ENCODE assay signal across 8 cellular contexts in genomic region chr11:116224154-116224888, GRCh38.
DNase-seq lines count a peak whose midpoint lies in the region; ATAC-seq and TF ChIP-seq lines count a peak whose summit lies in the region.

No MANE protein-coding gene starts in this region.

- DNase-seq in DMS79 treated with DMSO at 0.1 percent for 48 hours (lab: John Stamatoyannopoulos, UW) (peak; percentile 28), DMS79 (lab: John Stamatoyannopoulos, UW) (no peak), KG1 (lab: John Stamatoyannopoulos, UW) (peak; percentile 43), RWPE2 (ENCODE audit: low spot score) (no peak), mammary epithelial cell (no peak), kidney tubule cell (ENCODE audit: low spot score) (peak; percentile 38)
- peak; percentile 20 for DNase-seq in stimulated activated CD8-positive, alpha-beta memory T cell treated with anti-CD3 and anti-CD28 coated beads, Interleukin-15, amount 100 ng/mL, for 24 hours (ENCODE audit: low read depth)

- no peaks in the 10 kb centered on the region for H3K27me3 ChIP-seq in RWPE2 (ENCODE audit: insufficient read depth, poor library complexity, severe bottlenecking)
- peaks cover 4% of the 10 kb centered on the region for H3K27me3 ChIP-seq in mammary epithelial cell (ENCODE audit: insufficient read depth, low read length)

- TF ChIP-seq CTCF in RWPE2 (IDR thresholded peaks at IDR 0.05; ENCODE audit: poor library complexity, severe bottlenecking) (peak; percentile 75), mammary epithelial cell (conservative IDR thresholded peaks at IDR 0.05 in 1 of 2, IDR thresholded peaks at IDR 0.05 in 1 of 2; ENCODE audit: extremely low read depth in 1 of 2, insufficient read depth in 1 of 2, low read depth in 1 of 2, low read length in 2 of 2) (peak; percentile 67 to 80)

- H3K36me3 ChIP-seq in RWPE2 (ENCODE audit: low read depth) (no peaks in the 10 kb centered on the region), mammary epithelial cell (ENCODE audit: insufficient read depth, low read length) (no peaks in the 10 kb centered on the region)

- dilution Hi-C loops in mammary epithelial cell (cut with HindIII; ENCODE audit: low sequenced_read_pairs) = no loop called here

- no peak overlapping the region for H3K4me2 ChIP-seq in mammary epithelial cell (ENCODE audit: insufficient read depth, low read depth, low read length)

- CTCF ChIA-PET in mammary epithelial cell (lab: Charles Lee; ENCODE audit: low non-redundant PET) = no interaction called here

- H3K27ac ChIP-seq in RWPE2 (ENCODE audit: poor library complexity, severe bottlenecking) = no peak overlapping the region
- H3K27ac ChIP-seq in mammary epithelial cell (ENCODE audit: insufficient read depth, low read depth, low read length) = no peak overlapping the region

- H2AFZ ChIP-seq in mammary epithelial cell (ENCODE audit: low read depth, low read length) = no peak overlapping the region

- 18% methylated on average over 9 of the region's 10 CpGs for WGBS in mammary epithelial cell (ENCODE audit: low coverage, missing lambda C conversion rate)

- in situ Hi-C loops in mammary epithelial cell (cut with MboI; ENCODE audit: low sequenced_read_pairs in 2 of 2) = loop anchor here in 1 of 2 donors (25.0 kb wide), 1 partner anchor 887 kb away; no protein-coding TSS in a partner anchor

- H3K4me1 ChIP-seq in RWPE2 (ENCODE audit: insufficient read depth, poor library complexity, severe bottlenecking) (no peaks in the 10 kb centered on the region), mammary epithelial cell (ENCODE audit: insufficient read depth, low read length) (no peaks in the 10 kb centered on the region)

- H4K20me1 ChIP-seq in mammary epithelial cell (ENCODE audit: insufficient read depth, low read length) = no peaks in the 10 kb centered on the region

- no TSS peak for BruUV-seq in mammary epithelial cell (replicated peaks; lab: Mats Ljungman, UMichigan)

- no peak overlapping the region for H3K9ac ChIP-seq in mammary epithelial cell (ENCODE audit: insufficient read depth, low read length)

- H3K9me3 ChIP-seq in RWPE2 (ENCODE audit: severe bottlenecking) (peaks cover 3% of the 10 kb centered on the region), mammary epithelial cell (replicated peaks; ENCODE audit: insufficient read depth, low read length) (no peaks in the 10 kb centered on the region)

- intact Hi-C loops in mammary epithelial cell (cut with micrococcal nuclease) = loop anchor here (1.0 to 5.0 kb wide), 2 partner anchors 889 to 902 kb away; no protein-coding TSS in a partner anchor

- no peak for ATAC-seq in RWPE2 (ENCODE audit: low read depth)
- no peak for ATAC-seq in GM19463 (IDR thresholded peaks at IDR 0.05; ENCODE audit: unreplicated experiment)

- H3K79me2 ChIP-seq in mammary epithelial cell (ENCODE audit: insufficient read depth, low read length) = no peaks in the 10 kb centered on the region

- H3K4me3 ChIP-seq in RWPE2 (ENCODE audit: severe bottlenecking) (no peak overlapping the region), mammary epithelial cell (replicated peaks in 1 of 3; ENCODE audit: insufficient read depth in 1 of 3, low read depth in 2 of 3, low read length in 3 of 3) (no peak overlapping the region)

Comparison
In these comparisons a context has a peak if more than half of its experiments do, and no peak if none do; other contexts are left out.
1. DNase-seq: peak in DMS79 treated with DMSO at 0.1 percent for 48 hours (single experiment), KG1 (single experiment), kidney tubule cell (single experiment) and stimulated activated CD8-positive, alpha-beta memory T cell treated with anti-CD3 and anti-CD28 coated beads, Interleukin-15, amount 100 ng/mL, for 24 hours (single experiment); none in DMS79 (single experiment), RWPE2 (single experiment) and mammary epithelial cell (single experiment).